10 cellular contexts compared by ENCODE assay signal in the genomic region with DNA sequence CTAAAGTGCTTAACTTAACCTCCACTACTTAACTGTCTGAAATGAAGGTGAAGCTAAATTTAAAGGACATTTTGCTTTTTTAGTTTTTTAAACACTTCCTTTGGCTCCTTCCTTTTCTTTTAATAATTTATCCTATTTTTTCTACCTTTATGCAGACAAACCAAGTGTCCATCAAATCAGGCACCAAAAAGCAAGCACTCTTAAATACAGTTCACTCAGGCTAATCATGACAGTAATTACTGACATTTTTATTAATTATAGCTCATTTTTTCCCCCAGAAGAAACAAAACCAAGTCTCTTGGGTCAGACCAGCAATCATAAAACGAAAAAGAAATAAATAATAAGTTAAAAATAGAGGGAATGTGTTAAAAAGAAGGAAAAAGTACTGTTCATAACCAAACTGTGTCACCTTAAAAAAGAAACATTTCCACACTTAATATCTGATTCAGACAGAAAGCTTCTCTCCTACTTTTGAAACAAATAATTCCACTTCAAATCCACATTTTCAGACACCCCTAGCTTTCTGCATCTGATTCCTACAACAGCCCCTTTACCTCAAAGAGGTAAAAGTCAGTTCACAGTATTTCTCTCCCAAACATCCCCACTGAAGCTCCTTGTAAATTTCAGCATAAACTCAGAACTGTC. TPM values are rescaled to one million over a fixed set of nuclear protein-coding genes. Genes with fewer than 3 reads are reported as not detected.
DNase-seq lines count a peak whose midpoint lies in the region; ATAC-seq and TF ChIP-seq lines count a peak whose summit lies in the region.
"Had no signal": no experiment of that assay in that cellular context is flagged by ENCODE, and none has a peak within 500 bp of the region (broad histone marks: within the 10 kb centered on the region; RNA-seq: fewer than 3 reads in every experiment).

No MANE protein-coding gene starts in this region.

- no peaks in the 10 kb centered on the region for H3K9me2 ChIP-seq in PC-3 (replicated peaks; ENCODE audit: low read length)

- H3K4me3 Mint-ChIP-seq in activated naive CD4-positive, alpha-beta T cell treated with anti-CD3 and anti-CD28 coated beads, Interleukin-2, amount 10 ng/mL, durations not matched to agents 7 days and 5 days: peak overlapping the region; percentile 99
- peak overlapping the region; percentile 95 for H3K4me3 Mint-ChIP-seq in activated T-helper 17 cell treated with anti-CD3 and anti-CD28 coated beads, Interleukin-2, amount 50 U/mL, for 72 hours

- H3K9me3 ChIP-seq in thymus (ENCODE audit: control insufficient read depth) (no peaks in the 10 kb centered on the region), PC-3 (ENCODE audit: low read length) (no peaks in the 10 kb centered on the region)

- no peaks in the 10 kb centered on the region for H3K9me3 Mint-ChIP-seq in activated naive CD4-positive, alpha-beta T cell treated with anti-CD3 and anti-CD28 coated beads, Interleukin-2, amount 10 ng/mL, durations not matched to agents 7 days and 5 days
- H3K9me3 Mint-ChIP-seq in activated T-helper 17 cell treated with anti-CD3 and anti-CD28 coated beads, Interleukin-2, amount 50 U/mL, for 72 hours: no peaks in the 10 kb centered on the region

- intact Hi-C loops in PC-3 (cut with micrococcal nuclease): no loop called here

- no peaks in the 10 kb centered on the region for H3F3A ChIP-seq in PC-3 (ENCODE audit: low read length, unreplicated experiment)

- H3K27ac Mint-ChIP-seq in activated naive CD4-positive, alpha-beta T cell treated with anti-CD3 and anti-CD28 coated beads, Interleukin-2, amount 10 ng/mL, durations not matched to agents 7 days and 5 days: peak overlapping the region; percentile 93
- H3K27ac Mint-ChIP-seq in activated T-helper 17 cell treated with anti-CD3 and anti-CD28 coated beads, Interleukin-2, amount 50 U/mL, for 72 hours: peak overlapping the region; percentile 98

- ATAC-seq in activated T-helper 17 cell treated with anti-CD3 and anti-CD28 coated beads, Interleukin-2, amount 50 U/mL, for 72 hours (replicated peaks): no peak
- ATAC-seq in PC-3: no peak

- 54% methylated on average over 1 of the region's 1 CpG for WGBS in thymus

- H3K9ac ChIP-seq in PC-3 (ENCODE audit: low read length): no peak overlapping the region

- H3K27ac ChIP-seq in thymus (ENCODE audit: low read depth): no peak overlapping the region
- H3K27ac ChIP-seq in PC-3 (ENCODE audit: low read length): no peak overlapping the region
- H3K27ac ChIP-seq: C4-2B had no signal

- BruUV-seq in PC-3 (replicated peaks; lab: Mats Ljungman, UMichigan): no TSS peak

- no peak overlapping the region for H2AFZ ChIP-seq in PC-3 (ENCODE audit: low read length)

- peak overlapping the region; percentile 72 for H3K4me3 ChIP-seq in thymus (ENCODE audit: low read length)
- no peak overlapping the region for H3K4me3 ChIP-seq in PC-3 (ENCODE audit: low read length)

- H3K36me3 Mint-ChIP-seq in activated naive CD4-positive, alpha-beta T cell treated with anti-CD3 and anti-CD28 coated beads, Interleukin-2, amount 10 ng/mL, durations not matched to agents 7 days and 5 days: peaks cover 2% of the 10 kb centered on the region
- H3K36me3 Mint-ChIP-seq in activated T-helper 17 cell treated with anti-CD3 and anti-CD28 coated beads, Interleukin-2, amount 50 U/mL, for 72 hours (ENCODE audit: low read depth): peaks cover 20% of the 10 kb centered on the region

- no peak overlapping the region for H3K4me2 ChIP-seq in PC-3 (ENCODE audit: low read length)

- H3K27me3 ChIP-seq in thymus (ENCODE audit: control insufficient read depth, insufficient read depth): peaks cover 32% of the 10 kb centered on the region
- H3K27me3 ChIP-seq in PC-3 (ENCODE audit: low read length): peaks cover 87% of the 10 kb centered on the region

- H3K4me1 Mint-ChIP-seq in activated naive CD4-positive, alpha-beta T cell treated with anti-CD3 and anti-CD28 coated beads, Interleukin-2, amount 10 ng/mL, durations not matched to agents 7 days and 5 days: peaks cover 13% of the 10 kb centered on the region
- H3K4me1 Mint-ChIP-seq in activated T-helper 17 cell treated with anti-CD3 and anti-CD28 coated beads, Interleukin-2, amount 50 U/mL, for 72 hours: peaks cover 10% of the 10 kb centered on the region

- H3K36me3 ChIP-seq in thymus (ENCODE audit: control insufficient read depth, insufficient read depth) (no peaks in the 10 kb centered on the region), PC-3 (ENCODE audit: low read depth, low read length) (no peaks in the 10 kb centered on the region)

- CTCF ChIA-PET in activated naive CD4-positive, alpha-beta T cell treated with anti-CD3 and anti-CD28 coated beads, Interleukin-2, amount 10 ng/mL, durations not matched to agents 7 days and 5 days (lab: Charles Lee): interaction anchor here (0.7 to 12.1 kb wide), 6 partner anchors 9 to 382 kb away, joined by 3 to 127 read pairs (median 10); no protein-coding TSS in a partner anchor
- CTCF ChIA-PET in PC-3 (lab: Charles Lee): no interaction called here

- H3K79me2 ChIP-seq in PC-3 (ENCODE audit: low read length): no peaks in the 10 kb centered on the region

- POLR2A ChIA-PET in PC-3 (lab: Charles Lee; ENCODE audit: unreplicated experiment): no interaction called here

- H4K20me1 ChIP-seq in PC-3 (ENCODE audit: low read length): no peaks in the 10 kb centered on the region

- H3K4me1 ChIP-seq in thymus (ENCODE audit: control insufficient read depth, insufficient read depth, low read length): peaks cover 28% of the 10 kb centered on the region
- no peaks in the 10 kb centered on the region for H3K4me1 ChIP-seq in PC-3 (ENCODE audit: insufficient read depth, low read length)

- H3K27me3 Mint-ChIP-seq in activated naive CD4-positive, alpha-beta T cell treated with anti-CD3 and anti-CD28 coated beads, Interleukin-2, amount 10 ng/mL, durations not matched to agents 7 days and 5 days: peaks cover 13% of the 10 kb centered on the region
- peaks cover 5% of the 10 kb centered on the region for H3K27me3 Mint-ChIP-seq in activated T-helper 17 cell treated with anti-CD3 and anti-CD28 coated beads, Interleukin-2, amount 50 U/mL, for 72 hours

- DNase-seq in activated naive CD4-positive, alpha-beta T cell treated with anti-CD3 and anti-CD28 coated beads, Interleukin-2, amount 10 ng/mL, durations not matched to agents 7 days and 5 days: no peak
- no peak for DNase-seq in activated naive CD4-positive, alpha-beta T cell (lab: John Stamatoyannopoulos, UW)
- peak; percentile 11 for DNase-seq in kidney glomerular epithelial cell (lab: John Stamatoyannopoulos, UW)
- no peak for DNase-seq in NCI-H1048 (lab: John Stamatoyannopoulos, UW)
- no peak for DNase-seq in hypothalamus (lab: John Stamatoyannopoulos, UW)
- no peak for DNase-seq in PC-3
- DNase-seq: NK-92 treated with Interleukin-12 subunit alpha and Interleukin-12 subunit beta, amount 100 ng/mL, for 24 hours had no signal

- no peak for TF ChIP-seq CTCF in PC-3 (conservative IDR thresholded peaks at IDR 0.05; ENCODE audit: low read depth, low read length)

RNA-seq across cellular contexts. Expression of a gene that starts 5.5 kb away (rescaled TPM):
- total RNA-seq in activated T-helper 17 cell treated with anti-CD3 and anti-CD28 coated beads, Interleukin-2, amount 50 U/mL, for 72 hours: 100 to 1,000 TPM; 378 to 404 TPM
- 16.0 TPM for polyA plus RNA-seq in thymus
- not detected in 2 replicates for total RNA-seq in PC-3 (2014; rRNA removed)

RNA-seq across cellular contexts. Expression of a gene that starts 53.0 kb away (rescaled TPM):
- total RNA-seq in activated T-helper 17 cell treated with anti-CD3 and anti-CD28 coated beads, Interleukin-2, amount 50 U/mL, for 72 hours: 10 to 100 TPM in 1 of 2 donors, 1 to 10 TPM in 1; 6.8 to 12.7 TPM
- 10.7 TPM for polyA plus RNA-seq in thymus
- total RNA-seq in PC-3 (2014; rRNA removed): 3.7 and 4.6 TPM in 2 replicates

Comparison
In these comparisons a context has a peak if more than half of its experiments do, and no peak if none do; other contexts are left out.
1. RNA of a gene that starts 5.5 kb away (total RNA-seq): 378 to 404 TPM in activated T-helper 17 cell treated with anti-CD3 and anti-CD28 coated beads, Interleukin-2, amount 50 U/mL, for 72 hours; not detected in PC-3; every median in the first group is over 100 times any median in the second.